In the genomic region with DNA sequence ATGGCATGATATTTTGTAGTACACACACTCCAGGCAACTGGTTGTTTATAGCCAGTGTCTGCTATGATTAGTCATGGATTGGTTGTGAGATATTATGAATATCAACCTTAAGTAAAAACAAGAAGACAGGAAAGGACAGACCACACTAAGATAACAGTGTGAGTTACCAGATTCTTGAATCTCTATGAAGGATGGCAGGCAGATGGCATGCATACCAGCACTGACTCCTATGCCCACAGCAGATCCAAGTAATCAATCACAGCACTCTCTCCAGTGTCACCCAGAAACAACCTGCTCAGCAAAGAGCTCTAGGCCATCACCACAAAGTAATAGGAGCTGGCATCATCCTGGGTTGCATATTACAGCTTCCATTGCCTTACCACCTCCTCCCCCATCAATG, we compare ENCODE assay signal across 30 cellular contexts.
"Had no signal": no experiment of that assay in that cellular context is flagged by ENCODE, and none has a peak within 500 bp of the region (broad histone marks: within the 10 kb centered on the region; RNA-seq: fewer than 3 reads in every experiment).

No MANE protein-coding gene starts in this region.

- ATAC-seq: activated CD8-positive, alpha-beta T cell treated with anti-CD3 and anti-CD28 coated beads for 36 hours; activated T-cell treated with anti-CD3 and anti-CD28 coated beads, Interleukin-2, amount 50 U/mL, for 4 hours; activated T-helper 17 cell treated with anti-CD3 and anti-CD28 coated beads, Interleukin-2, amount 50 U/mL, for 72 hours; esophagus mucosa; heart left ventricle; left lung; lower lobe of right lung; right lobe of liver; stimulated activated naive CD8-positive, alpha-beta T cell treated with anti-CD3 and anti-CD28 coated beads, Interleukin-15, Interleukin-2, amounts not matched to agents 100 U/mL and 50 U/mL, for 24 hours had no signal

- H3K27me3 ChIP-seq: breast epithelium, heart left ventricle, left lung, right lobe of liver, testis had no signal

- H3K4me3 ChIP-seq: breast epithelium, heart left ventricle, left lung, lower lobe of right lung, mucosa of descending colon, right lobe of liver, skin epidermis, testis had no signal

- DNase-seq: activated B cell treated with CpG ODN at 0.5 μM for 24 hours; activated CD4-positive, alpha-beta T cell treated with anti-CD3 and anti-CD28 coated beads, Interleukin-2, amount 50 U/mL, for 1 hour; activated CD8-positive, alpha-beta T cell treated with anti-CD3 and anti-CD28 coated beads for 36 hours; activated gamma-delta T cell treated with Interleukin-2 at 50 U/mL for 16 hours; activated naive CD4-positive, alpha-beta T cell treated with anti-CD3 and anti-CD28 coated beads, Interleukin-2, amount 50 U/mL, for 16 hours; activated T-cell treated with anti-CD3 and anti-CD28 coated beads, Interleukin-2, amount 50 U/mL, for 4 hours; central memory CD4-positive, alpha-beta T cell; endodermal cell; foreskin fibroblast; heart left ventricle; hypothalamus; immature natural killer cell; left lung; lower lobe of right lung; mucosa of descending colon; posterior cingulate gyrus; right lobe of liver; stimulated activated CD4-positive, alpha-beta T cell treated with anti-CD3 and anti-CD28 coated beads, Interleukin-12 subunit alpha, Interleukin-12 subunit beta, amount 100 ng/mL, for 4 hours; stimulated activated CD4-positive, alpha-beta T cell treated with anti-CD3 and anti-CD28 coated beads, Interleukin-4, amount 100 ng/mL, for 1 hour; stimulated activated naive CD8-positive, alpha-beta T cell treated with anti-CD3 and anti-CD28 coated beads, Interleukin-15, Interleukin-2, amounts not matched to agents 100 U/mL and 50 U/mL, for 24 hours; T-helper 2 cell; testis; trophoblast cell had no signal

- H3K4me1 ChIP-seq: breast epithelium had no signal

- H3K4me1 Mint-ChIP-seq: activated B cell treated with CpG ODN at 0.5 μM for 24 hours; activated T-helper 17 cell treated with anti-CD3 and anti-CD28 coated beads, Interleukin-2, amount 50 U/mL, for 72 hours; immature natural killer cell had no signal

- H3K9me3 ChIP-seq: breast epithelium, heart left ventricle, left lung, lower lobe of right lung, mucosa of descending colon, right lobe of liver, testis had no signal

- H3K36me3 ChIP-seq: breast epithelium, heart left ventricle, left lung, lower lobe of right lung, right lobe of liver had no signal

- FAIRE-seq: urothelium cell line had no signal

- H3K27ac ChIP-seq: breast epithelium, heart left ventricle, left lung, lower lobe of right lung, right lobe of liver, skin epidermis, testis had no signal

- H3K27ac Mint-ChIP-seq: activated B cell treated with CpG ODN at 0.5 μM for 24 hours; activated CD8-positive, alpha-beta T cell treated with anti-CD3 and anti-CD28 coated beads for 36 hours; activated T-helper 17 cell treated with anti-CD3 and anti-CD28 coated beads, Interleukin-2, amount 50 U/mL, for 72 hours; dendritic cell treated with granulocyte-macrophage colony-stimulating factor and Interleukin-4, amounts not matched to agents 40 ng/mL and 50 ng/mL, for 4 days; endodermal cell; immature natural killer cell; nephron had no signal

- H3K9me3 Mint-ChIP-seq: activated B cell treated with CpG ODN at 0.5 μM for 24 hours; activated CD8-positive, alpha-beta T cell treated with anti-CD3 and anti-CD28 coated beads for 36 hours; activated T-cell treated with anti-CD3 and anti-CD28 coated beads, Interleukin-2, amount 50 U/mL, for 4 hours; activated T-helper 17 cell treated with anti-CD3 and anti-CD28 coated beads, Interleukin-2, amount 50 U/mL, for 72 hours; dendritic cell treated with granulocyte-macrophage colony-stimulating factor and Interleukin-4, amounts not matched to agents 40 ng/mL and 50 ng/mL, for 4 days; endodermal cell; immature natural killer cell; nephron had no signal

- H3K4me3 Mint-ChIP-seq: activated B cell treated with CpG ODN at 0.5 μM for 24 hours; activated CD8-positive, alpha-beta T cell treated with anti-CD3 and anti-CD28 coated beads for 36 hours; activated T-cell treated with anti-CD3 and anti-CD28 coated beads, Interleukin-2, amount 50 U/mL, for 4 hours; activated T-helper 17 cell treated with anti-CD3 and anti-CD28 coated beads, Interleukin-2, amount 50 U/mL, for 72 hours; dendritic cell treated with granulocyte-macrophage colony-stimulating factor and Interleukin-4, amounts not matched to agents 40 ng/mL and 50 ng/mL, for 4 days; endodermal cell; immature natural killer cell; nephron had no signal
